Comparison of ENCODE assay signal across 25 cellular contexts in genomic region chr20:49343246-49343645, GRCh38.
DNase-seq lines count a peak whose midpoint lies in the region; ATAC-seq and TF ChIP-seq lines count a peak whose summit lies in the region.
"Had no signal": no experiment of that assay in that cellular context is flagged by ENCODE, and none has a peak within 500 bp of the region (broad histone marks: within the 10 kb centered on the region; RNA-seq: fewer than 3 reads in every experiment).

No MANE protein-coding gene starts in this region.

- TF ChIP-seq CTCF in mammary epithelial cell (conservative IDR thresholded peaks at IDR 0.05 in 1 of 2, IDR thresholded peaks at IDR 0.05 in 1 of 2; ENCODE audit: extremely low read depth in 1 of 2, insufficient read depth in 1 of 2, low read depth in 1 of 2, low read length in 2 of 2) = no peak

- no peak overlapping the region for H2AFZ ChIP-seq in mammary epithelial cell (ENCODE audit: low read depth, low read length)
- H2AFZ ChIP-seq: GM23248 had no signal

- no peaks in the 10 kb centered on the region for H3K79me2 ChIP-seq in mammary epithelial cell (ENCODE audit: insufficient read depth, low read length)
- no peaks in the 10 kb centered on the region for H3K79me2 ChIP-seq in mesendoderm (ENCODE audit: control insufficient read depth, insufficient read depth, low read length)

- H3K4me3 ChIP-seq in mammary epithelial cell (replicated peaks in 1 of 3; ENCODE audit: insufficient read depth in 1 of 3, low read depth in 2 of 3, low read length in 3 of 3) = no peak overlapping the region
- no peak overlapping the region for H3K4me3 ChIP-seq in mesendoderm (ENCODE audit: low read length)
- no peak overlapping the region for H3K4me3 ChIP-seq in skeletal muscle satellite cell (ENCODE audit: low read length)
- no peak overlapping the region for H3K4me3 ChIP-seq in CD8-positive, alpha-beta memory T cell (ENCODE audit: low read length)
- H3K4me3 ChIP-seq: coronary artery, GM23248, right atrium auricular region had no signal

- H3K27me3 Mint-ChIP-seq in CD8-positive, alpha-beta memory T cell = peaks cover 11 to 16% of the 10 kb centered on the region in 2 donors

- no peaks in the 10 kb centered on the region for H3K9me3 ChIP-seq in mammary epithelial cell (replicated peaks; ENCODE audit: insufficient read depth, low read length)
- no peaks in the 10 kb centered on the region for H3K9me3 ChIP-seq in skeletal muscle satellite cell (replicated peaks; ENCODE audit: low read length)
- no peaks in the 10 kb centered on the region for H3K9me3 ChIP-seq in CD8-positive, alpha-beta memory T cell (ENCODE audit: low read length)
- H3K9me3 ChIP-seq: right atrium auricular region had no signal

- no peak overlapping the region for H3K56ac ChIP-seq in mesendoderm (ENCODE audit: low read length)

- no peak overlapping the region for H2BK5ac ChIP-seq in mesendoderm (ENCODE audit: low read length)

- H3K4me1 Mint-ChIP-seq in CD8-positive, alpha-beta memory T cell = peaks cover 0 to 6% (median 2%) of the 10 kb centered on the region in 3 donors

- ATAC-seq in sciatic nerve = no peak
- ATAC-seq: activated CD8-positive, alpha-beta T cell treated with anti-CD3 and anti-CD28 coated beads, Interleukin-2, amount 10 ng/mL, durations not matched to agents 7 days and 5 days; activated naive CD4-positive, alpha-beta T cell treated with anti-CD3 and anti-CD28 coated beads, Interleukin-2, amount 50 U/mL, for 72 hours; T-helper 17 cell had no signal

- H2BK120ac ChIP-seq in mesendoderm (ENCODE audit: low read depth, low read length) = no peak overlapping the region

- DNase-seq in LHCN-M2 (ENCODE audit: low read depth) (peak; percentile 84), mammary epithelial cell (peak; percentile 17), mesendoderm (peak; percentile 51), GF-D8 (lab: John Stamatoyannopoulos, UW) (no peak), sciatic nerve (ENCODE audit: low spot score) (no peak), ureter (ENCODE audit: low spot score) (no peak)
- DNase-seq in CD8-positive, alpha-beta memory T cell = no peak
- DNase-seq: activated CD8-positive, alpha-beta T cell treated with anti-CD3 and anti-CD28 coated beads, Interleukin-2, amount 10 ng/mL, durations not matched to agents 7 days and 5 days; activated T-cell treated with anti-CD3 and anti-CD28 coated beads, Interleukin-2, amount 50 U/mL, for 48 hours; COR-L47; DND-41; GM23248; Karpas-422; left cardiac atrium; NCI-H1105 treated with DMSO at 0.1 percent for 48 hours; NCI-H2107; NCI-H524 treated with DMSO at 0.1 percent for 48 hours; nucleus accumbens; SHP77 treated with DMSO at 0.1 percent for 48 hours; stimulated activated naive CD4-positive, alpha-beta T cell treated with Interleukin-2 at 50 U/mL for 16 hours; T-helper 17 cell had no signal

- H2AK5ac ChIP-seq in mesendoderm (ENCODE audit: low read length) = no peak overlapping the region

- CTCF ChIA-PET in mammary epithelial cell (lab: Charles Lee; ENCODE audit: low non-redundant PET) = no interaction called here
- CTCF ChIA-PET in CD8-positive, alpha-beta memory T cell (lab: Charles Lee) = interaction anchor here (1.6 kb wide), 1 partner anchor 8 kb away, joined by 4 read pairs; no protein-coding TSS in a partner anchor

- H3K9ac ChIP-seq in mammary epithelial cell (ENCODE audit: insufficient read depth, low read length) = no peak overlapping the region
- H3K9ac ChIP-seq in mesendoderm (ENCODE audit: low read length) = no peak overlapping the region
- peak overlapping the region; percentile 39 for H3K9ac ChIP-seq in skeletal muscle satellite cell (ENCODE audit: low read depth, low read length)
- H3K9ac ChIP-seq: GM23248 had no signal

- H3K36me3 ChIP-seq in mammary epithelial cell (ENCODE audit: insufficient read depth, low read length) (no peaks in the 10 kb centered on the region), mesendoderm (ENCODE audit: control insufficient read depth, insufficient read depth, low read length) (no peaks in the 10 kb centered on the region), skeletal muscle satellite cell (ENCODE audit: insufficient read depth, low read length) (no peaks in the 10 kb centered on the region)
- H3K36me3 ChIP-seq in CD8-positive, alpha-beta memory T cell (ENCODE audit: insufficient read depth, low read length) = no peaks in the 10 kb centered on the region
- H3K36me3 ChIP-seq: right atrium auricular region had no signal

- POLR2A ChIA-PET in CD8-positive, alpha-beta memory T cell (lab: Charles Lee) = no interaction called here

- dilution Hi-C loops in mammary epithelial cell (cut with HindIII; ENCODE audit: low sequenced_read_pairs) = loop anchor here (5.0 kb wide), 1 partner anchor 79 kb away; no protein-coding TSS in a partner anchor

- peaks cover 19% of the 10 kb centered on the region for H3K4me1 ChIP-seq in mammary epithelial cell (ENCODE audit: insufficient read depth, low read length)
- H3K4me1 ChIP-seq in mesendoderm (ENCODE audit: control insufficient read depth, low read depth, low read length) = no peaks in the 10 kb centered on the region
- peaks cover 54% of the 10 kb centered on the region for H3K4me1 ChIP-seq in skeletal muscle satellite cell (ENCODE audit: control insufficient read depth, insufficient read depth, low read length)
- H3K4me1 ChIP-seq in CD8-positive, alpha-beta memory T cell (ENCODE audit: insufficient read depth, low read length) = no peaks in the 10 kb centered on the region

- H3K27ac ChIP-seq in mammary epithelial cell (ENCODE audit: insufficient read depth, low read depth, low read length) (no peak overlapping the region), mesendoderm (ENCODE audit: low read depth, low read length) (no peak overlapping the region)
- H3K27ac ChIP-seq in CD8-positive, alpha-beta memory T cell (ENCODE audit: low read depth, low read length) = no peak overlapping the region
- H3K27ac ChIP-seq: GM23248, right atrium auricular region had no signal

- H3K27ac Mint-ChIP-seq in CD8-positive, alpha-beta memory T cell = no peak overlapping the region
- H3K27ac Mint-ChIP-seq: activated CD8-positive, alpha-beta T cell treated with anti-CD3 and anti-CD28 coated beads, Interleukin-2, amount 10 ng/mL, durations not matched to agents 7 days and 5 days; activated naive CD4-positive, alpha-beta T cell treated with anti-CD3 and anti-CD28 coated beads, Interleukin-2, amount 50 U/mL, for 72 hours; T-helper 17 cell had no signal

- no peak overlapping the region for H3K18ac ChIP-seq in mesendoderm (ENCODE audit: low read length)

- H3K27me3 ChIP-seq in mammary epithelial cell (ENCODE audit: insufficient read depth, low read length) (no peaks in the 10 kb centered on the region), mesendoderm (ENCODE audit: insufficient read depth, low read length, poor library complexity) (no peaks in the 10 kb centered on the region), skeletal muscle satellite cell (ENCODE audit: control insufficient read depth, insufficient read depth, low read length) (no peaks in the 10 kb centered on the region)
- no peaks in the 10 kb centered on the region for H3K27me3 ChIP-seq in CD8-positive, alpha-beta memory T cell (ENCODE audit: insufficient read depth, low read length, poor library complexity, severe bottlenecking)
- H3K27me3 ChIP-seq: right atrium auricular region had no signal

- no peak overlapping the region for H3K23ac ChIP-seq in mesendoderm (ENCODE audit: low read length)

- intact Hi-C loops in mammary epithelial cell (cut with micrococcal nuclease) = no loop called here
- intact Hi-C loops in sciatic nerve (cut with DNase I) = no loop called here

- no peaks in the 10 kb centered on the region for H3K79me1 ChIP-seq in mesendoderm (ENCODE audit: low read length)

- no peak overlapping the region for H4K8ac ChIP-seq in mesendoderm (ENCODE audit: low read depth, low read length)

- in situ Hi-C loops in mammary epithelial cell (cut with MboI; ENCODE audit: low sequenced_read_pairs in 2 of 2) = loop anchor here in 1 of 2 donors (25.0 kb wide), 1 partner anchor 519 kb away; no protein-coding TSS in a partner anchor

- BruUV-seq in mammary epithelial cell (replicated peaks; lab: Mats Ljungman, UMichigan) = no TSS peak

- no peaks in the 10 kb centered on the region for H4K20me1 ChIP-seq in mammary epithelial cell (ENCODE audit: insufficient read depth, low read length)

- H3K4me3 Mint-ChIP-seq in CD8-positive, alpha-beta memory T cell = no peak overlapping the region
- H3K4me3 Mint-ChIP-seq: activated CD8-positive, alpha-beta T cell treated with anti-CD3 and anti-CD28 coated beads, Interleukin-2, amount 10 ng/mL, durations not matched to agents 7 days and 5 days; T-helper 17 cell had no signal

- no peak overlapping the region for H2BK15ac ChIP-seq in mesendoderm (replicated peaks; ENCODE audit: low read depth)

- WGBS in mammary epithelial cell (ENCODE audit: low coverage, missing lambda C conversion rate) = 79% methylated on average over 8 of the region's 9 CpGs
- no CpG with 5 or more reads among the region's 9 CpGs for WGBS in mesendoderm (ENCODE audit: extremely low coverage, insufficient coverage, low lambda C conversion rate)

- H3K36me3 Mint-ChIP-seq in CD8-positive, alpha-beta memory T cell = no peaks in the 10 kb centered on the region
- H3K36me3 Mint-ChIP-seq: activated naive CD4-positive, alpha-beta T cell treated with anti-CD3 and anti-CD28 coated beads, Interleukin-2, amount 50 U/mL, for 72 hours had no signal

- H3K4ac ChIP-seq in mesendoderm (ENCODE audit: low read depth, low read length) = no peak overlapping the region

- no peak overlapping the region for H4K5ac ChIP-seq in mesendoderm (ENCODE audit: low read length)

- H3K9me3 Mint-ChIP-seq in CD8-positive, alpha-beta memory T cell = no peaks in the 10 kb centered on the region
- H3K9me3 Mint-ChIP-seq: activated naive CD4-positive, alpha-beta T cell treated with anti-CD3 and anti-CD28 coated beads, Interleukin-2, amount 50 U/mL, for 72 hours had no signal

- H3K4me2 ChIP-seq in mammary epithelial cell (ENCODE audit: insufficient read depth, low read depth, low read length) (no peak overlapping the region), mesendoderm (ENCODE audit: low read length) (no peak overlapping the region), skeletal muscle satellite cell (ENCODE audit: low read length) (peak overlapping the region; percentile 32)

Comparison
In these comparisons a context has a peak if more than half of its experiments do, and no peak if none do; other contexts are left out.
1. DNase-seq: peak in LHCN-M2 (single experiment), mammary epithelial cell (single experiment) and mesendoderm (single experiment); none in CD8-positive, alpha-beta memory T cell (0 of 5), GF-D8 (single experiment), sciatic nerve (single experiment) and ureter (single experiment).